ENCODE assay signal across 1 cellular context in the genomic region with DNA sequence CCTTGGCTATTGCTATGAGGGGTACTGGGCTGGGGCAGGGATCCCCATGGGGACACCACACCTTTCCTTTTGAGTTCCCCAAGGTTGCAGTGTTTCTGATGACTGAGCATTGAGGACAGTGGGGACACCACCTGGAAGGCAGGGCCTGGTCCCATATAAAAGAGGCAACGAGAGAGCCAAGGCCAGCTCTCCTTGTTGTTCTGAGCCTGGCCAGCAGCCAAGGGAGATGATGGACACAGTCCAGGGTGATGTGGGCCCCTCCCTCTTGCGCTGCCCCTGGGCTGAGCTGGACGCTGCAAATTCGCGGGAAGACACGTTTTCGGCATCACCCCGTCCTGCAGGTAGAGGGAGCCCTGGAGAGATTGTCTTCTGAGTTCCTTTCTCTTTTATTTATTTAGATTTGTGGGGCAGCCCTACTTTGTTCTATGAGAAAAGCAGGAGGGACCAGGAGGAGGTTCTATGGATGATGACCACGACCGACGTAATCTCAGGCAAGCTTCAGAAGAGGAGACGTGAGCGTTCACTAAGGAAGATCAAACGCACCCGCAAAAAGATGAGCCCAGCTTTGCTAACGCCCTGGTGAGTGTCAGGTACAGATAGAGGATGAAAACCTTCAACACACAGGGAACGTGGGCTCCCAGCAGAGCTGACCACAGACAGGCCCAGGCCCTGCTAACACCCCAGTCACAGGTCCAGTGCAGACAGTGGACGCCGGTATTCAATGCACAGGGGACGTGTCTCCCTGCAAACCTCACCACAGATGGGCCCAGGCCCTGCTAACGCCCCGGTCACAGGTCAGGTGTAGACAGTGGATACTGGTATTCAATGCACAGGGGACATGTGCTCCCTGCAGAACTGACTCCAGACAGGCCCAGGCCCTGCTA.
TF ChIP-seq lines count a peak whose summit lies in the region.

No MANE protein-coding gene starts in this region.

TF ChIP-seq in SK-N-SH treated with all-trans-retinoic acid at 6 μM for 48 hours, 23 proteins besides CTCF, POLR2A, EP300 and RAD21 (continued from another document):
- no peak for TF ChIP-seq CSRNP3 (CRISPR knock-in tag; IDR thresholded peaks at IDR 0.05)
- no peak for TF ChIP-seq ZNF70 (CRISPR knock-in tag; IDR thresholded peaks at IDR 0.05)
